9 cellular contexts compared by ENCODE assay signal in genomic region chr6:33983109-33983475, GRCh38.
DNase-seq lines count a peak whose midpoint lies in the region; ATAC-seq and TF ChIP-seq lines count a peak whose summit lies in the region.
"Had no signal": no experiment of that assay in that cellular context is flagged by ENCODE, and none has a peak within 500 bp of the region (broad histone marks: within the 10 kb centered on the region; RNA-seq: fewer than 3 reads in every experiment).

No MANE protein-coding gene starts in this region.

- CTCF ChIA-PET in activated CD4-positive, alpha-beta memory T cell treated with anti-CD3 and anti-CD28 coated beads for 36 hours (lab: Charles Lee), result interaction anchor here (1.3 kb wide), 1 partner anchor 16 kb away, joined by 3 read pairs; no protein-coding TSS in a partner anchor
- CTCF ChIA-PET in activated CD4-positive, alpha-beta memory T cell treated with anti-CD3 and anti-CD28 coated beads, Interleukin-2, amount 10 ng/mL, durations not matched to agents 7 days and 5 days (lab: Charles Lee), result interaction anchor here (1.1 kb wide), 1 partner anchor 147 kb away, joined by 3 read pairs; no protein-coding TSS in a partner anchor

- POLR2A ChIA-PET in activated CD4-positive, alpha-beta memory T cell treated with anti-CD3 and anti-CD28 coated beads for 36 hours (lab: Charles Lee), result no interaction called here
- POLR2A ChIA-PET in activated CD4-positive, alpha-beta memory T cell treated with anti-CD3 and anti-CD28 coated beads, Interleukin-2, amount 10 ng/mL, durations not matched to agents 7 days and 5 days (lab: Charles Lee), result no interaction called here

- no peaks in the 10 kb centered on the region for H3K9me3 Mint-ChIP-seq in activated CD4-positive, alpha-beta memory T cell treated with anti-CD3 and anti-CD28 coated beads for 36 hours
- H3K9me3 Mint-ChIP-seq in activated CD4-positive, alpha-beta memory T cell treated with anti-CD3 and anti-CD28 coated beads, Interleukin-2, amount 10 ng/mL, durations not matched to agents 7 days and 5 days, result no peaks in the 10 kb centered on the region
- H3K9me3 Mint-ChIP-seq in type B pancreatic cell, result peaks cover 3% of the 10 kb centered on the region

- H3K36me3 Mint-ChIP-seq in activated CD4-positive, alpha-beta memory T cell treated with anti-CD3 and anti-CD28 coated beads for 36 hours, result no peaks in the 10 kb centered on the region
- no peaks in the 10 kb centered on the region for H3K36me3 Mint-ChIP-seq in activated CD4-positive, alpha-beta memory T cell treated with anti-CD3 and anti-CD28 coated beads, Interleukin-2, amount 10 ng/mL, durations not matched to agents 7 days and 5 days (ENCODE audit: low read depth)
- H3K36me3 Mint-ChIP-seq in type B pancreatic cell, result no peaks in the 10 kb centered on the region

- no peak for TF ChIP-seq CTCF in type B pancreatic cell (conservative IDR thresholded peaks at IDR 0.05)

- peak; percentile 8 for DNase-seq in activated CD4-positive, alpha-beta memory T cell treated with anti-CD3 and anti-CD28 coated beads for 36 hours
- no peak for DNase-seq in activated CD4-positive, alpha-beta memory T cell treated with anti-CD3 and anti-CD28 coated beads, Interleukin-2, amount 10 ng/mL, durations not matched to agents 7 days and 5 days
- DNase-seq in SHP77 treated with DMSO at 0.1 percent for 48 hours (lab: John Stamatoyannopoulos, UW) (peak; percentile 57), inferior parietal cortex (ENCODE audit: extremely low spot score) (peak; percentile 11), type B pancreatic cell (ENCODE audit: extremely low spot score, unreplicated experiment) (peak; percentile 58), NCI-H1436 (lab: John Stamatoyannopoulos, UW) (no peak)
- DNase-seq in activated CD4-positive, alpha-beta T cell treated with anti-CD3 and anti-CD28 coated beads, Interleukin-2, amount 50 U/mL, for 48 hours, result no peak

- no peaks in the 10 kb centered on the region for H3K27me3 Mint-ChIP-seq in activated CD4-positive, alpha-beta memory T cell treated with anti-CD3 and anti-CD28 coated beads for 36 hours
- peaks cover 2% of the 10 kb centered on the region for H3K27me3 Mint-ChIP-seq in activated CD4-positive, alpha-beta memory T cell treated with anti-CD3 and anti-CD28 coated beads, Interleukin-2, amount 10 ng/mL, durations not matched to agents 7 days and 5 days
- peaks cover 8% of the 10 kb centered on the region for H3K27me3 Mint-ChIP-seq in type B pancreatic cell

- no peak overlapping the region for H3K27ac Mint-ChIP-seq in activated CD4-positive, alpha-beta memory T cell treated with anti-CD3 and anti-CD28 coated beads for 36 hours
- no peak overlapping the region for H3K27ac Mint-ChIP-seq in activated CD4-positive, alpha-beta memory T cell treated with anti-CD3 and anti-CD28 coated beads, Interleukin-2, amount 10 ng/mL, durations not matched to agents 7 days and 5 days
- no peak overlapping the region for H3K27ac Mint-ChIP-seq in type B pancreatic cell
- H3K27ac Mint-ChIP-seq: B cell had no signal

- no peaks in the 10 kb centered on the region for H3K4me1 Mint-ChIP-seq in activated CD4-positive, alpha-beta memory T cell treated with anti-CD3 and anti-CD28 coated beads for 36 hours (ENCODE audit: low read depth)
- H3K4me1 Mint-ChIP-seq in activated CD4-positive, alpha-beta memory T cell treated with anti-CD3 and anti-CD28 coated beads, Interleukin-2, amount 10 ng/mL, durations not matched to agents 7 days and 5 days, result peaks cover 7% of the 10 kb centered on the region
- H3K4me1 Mint-ChIP-seq in type B pancreatic cell (ENCODE audit: unreplicated experiment), result peaks cover 9% of the 10 kb centered on the region
- H3K4me1 Mint-ChIP-seq: B cell had no signal

- intact Hi-C loops in activated CD4-positive, alpha-beta memory T cell treated with anti-CD3 and anti-CD28 coated beads for 36 hours (cut with micrococcal nuclease), result no loop called here

- no peak for ATAC-seq in HG03378 (IDR thresholded peaks at IDR 0.05; ENCODE audit: unreplicated experiment)

- H3K4me3 Mint-ChIP-seq in activated CD4-positive, alpha-beta memory T cell treated with anti-CD3 and anti-CD28 coated beads for 36 hours, result no peak overlapping the region
- no peak overlapping the region for H3K4me3 Mint-ChIP-seq in activated CD4-positive, alpha-beta memory T cell treated with anti-CD3 and anti-CD28 coated beads, Interleukin-2, amount 10 ng/mL, durations not matched to agents 7 days and 5 days
- no peak overlapping the region for H3K4me3 Mint-ChIP-seq in type B pancreatic cell
- H3K4me3 Mint-ChIP-seq: B cell had no signal

Comparison
In these comparisons a context has a peak if more than half of its experiments do, and no peak if none do; other contexts are left out.
1. DNase-seq: peak in activated CD4-positive, alpha-beta memory T cell treated with anti-CD3 and anti-CD28 coated beads for 36 hours (single experiment), SHP77 treated with DMSO at 0.1 percent for 48 hours (single experiment), inferior parietal cortex (single experiment) and type B pancreatic cell (single experiment); none in activated CD4-positive, alpha-beta memory T cell treated with anti-CD3 and anti-CD28 coated beads, Interleukin-2, amount 10 ng/mL, durations not matched to agents 7 days and 5 days (single experiment), activated CD4-positive, alpha-beta T cell treated with anti-CD3 and anti-CD28 coated beads, Interleukin-2, amount 50 U/mL, for 48 hours (0 of 2) and NCI-H1436 (single experiment).